ENCODE assay signal across 8 cellular contexts in the genomic region with DNA sequence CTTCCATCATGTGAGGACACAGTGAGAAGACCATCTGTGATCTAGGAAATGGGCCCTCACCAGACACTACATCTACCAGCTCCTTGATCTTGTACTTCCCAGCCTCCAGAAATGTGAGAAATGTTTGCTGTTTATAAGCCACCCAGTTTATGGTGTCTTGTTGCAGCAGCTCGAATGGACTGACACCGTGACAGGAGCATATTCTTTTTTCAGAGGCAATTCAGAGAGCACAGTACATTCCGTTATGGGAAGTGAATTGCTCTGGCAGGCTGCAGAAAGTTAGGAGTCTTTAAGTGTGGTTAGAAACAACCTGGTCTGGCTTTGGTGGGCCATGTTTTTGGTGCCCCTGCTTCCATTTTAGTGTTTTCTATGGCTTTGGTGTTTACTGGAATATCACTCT.
"Had no signal": no experiment of that assay in that cellular context is flagged by ENCODE, and none has a peak within 500 bp of the region (broad histone marks: within the 10 kb centered on the region; RNA-seq: fewer than 3 reads in every experiment).

No MANE protein-coding gene starts in this region.

- H3K36me3 ChIP-seq: HAP-1 had no signal

- ATAC-seq: HCT116, HepG2 had no signal

- DNase-seq: GM23248, GOT3, H7, HFFc6 had no signal

- H3K4me3 ChIP-seq: GM23248, HAP-1 had no signal

- H3K27ac ChIP-seq: GM23248, HL-60 had no signal

- H3K9me3 ChIP-seq: HAP-1 had no signal
